ENCODE assay signal across 19 cellular contexts in the genomic region with DNA sequence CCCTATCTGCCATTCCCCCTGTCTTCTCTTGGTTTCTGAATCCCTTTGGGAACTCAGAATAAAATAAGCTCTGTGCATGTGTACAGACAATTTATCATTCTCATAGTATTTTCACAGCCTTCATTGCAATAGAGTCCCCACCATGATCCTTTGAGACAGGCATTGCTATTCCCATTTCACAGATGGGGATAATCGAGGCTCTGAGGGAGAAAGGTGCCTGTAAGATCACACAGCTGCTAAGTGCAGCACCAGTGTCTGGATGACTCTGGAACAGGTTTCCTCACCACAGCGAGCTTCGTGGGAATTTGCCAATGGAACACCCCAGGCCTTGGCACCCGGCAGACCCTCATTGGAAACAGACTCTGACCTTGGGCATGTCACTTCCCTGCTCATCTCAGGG.
A peak's percentile ranks its signal among the peaks of the same experiment; 100 is the strongest.
DNase-seq lines count a peak whose midpoint lies in the region; ATAC-seq, FAIRE-seq and TF ChIP-seq lines count a peak whose summit lies in the region.
"Had no signal": no experiment of that assay in that cellular context is flagged by ENCODE, and none has a peak within 500 bp of the region (broad histone marks: within the 10 kb centered on the region; RNA-seq: fewer than 3 reads in every experiment).

No MANE protein-coding gene starts in this region.

- H2BK12ac ChIP-seq in H1 (ENCODE audit: low read depth, low read length), result no peak overlapping the region

- no peaks in the 10 kb centered on the region for H3K27me3 Mint-ChIP-seq in mesothelial cell of epicardium (ENCODE audit: low read depth)

- CTCF ChIA-PET in H1 (lab: Charles Lee; ENCODE audit: partially characterized antibody), result interaction anchor here (0.9 to 1.5 kb wide), 6 partner anchors 12 to 442 kb away, joined by 3 to 4 read pairs (median 4); no protein-coding TSS in a partner anchor

- no peaks in the 10 kb centered on the region for H3K9me3 Mint-ChIP-seq in mesothelial cell of epicardium
- H3K9me3 Mint-ChIP-seq: CD14-positive monocyte; CD4-positive, alpha-beta memory T cell had no signal

- H3K4me3 Mint-ChIP-seq in mesothelial cell of epicardium, result no peak overlapping the region
- H3K4me3 Mint-ChIP-seq: CD14-positive monocyte; CD4-positive, alpha-beta memory T cell had no signal

- TF ChIP-seq POLR2A in H1 (IDR thresholded peaks at IDR 0.05; ENCODE audit: control extremely low read depth in 1 of 2, low read depth in 2 of 2, low read length in 2 of 2), result no peak

- no peaks in the 10 kb centered on the region for H3K23me2 ChIP-seq in H1 (ENCODE audit: low read depth, low read length)

- 85% methylated on average over 4 of the region's 4 CpGs for WGBS in right cardiac atrium
- WGBS in H1 (ENCODE audit: extremely low coverage in 1 of 2, insufficient coverage in 1 of 2, insufficient read length in 1 of 2, insufficient replicate concordance in 2 of 2, low coverage in 1 of 2, low lambda C conversion rate in 2 of 2, missing lambda C conversion rate in 1 of 2), 2 experiments, result 77% methylated on average over 4 of the region's 4 CpGs; no CpG with 5 or more reads in 1 of the 2 experiments

- no peak overlapping the region for H2BK120ac ChIP-seq in H1 (replicated peaks; ENCODE audit: low read depth, low read length)

- intact Hi-C loops in right cardiac atrium (cut with DNase I), result no loop called here

- H3K4me3 ChIP-seq in cardiac muscle cell, result no peak overlapping the region
- H3K4me3 ChIP-seq in right cardiac atrium (ENCODE audit: low read length), result no peak overlapping the region
- H3K4me3 ChIP-seq in H1 (ENCODE audit: extremely low read depth in 1 of 4, insufficient read depth in 2 of 4, low read depth in 3 of 4, low read length in 4 of 4), result no peak overlapping the region
- H3K4me3 ChIP-seq in WERI-Rb-1 (ENCODE audit: low read depth, low read length), result no peak overlapping the region
- H3K4me3 ChIP-seq: BLaER1, GM23248 had no signal

- H3K27ac ChIP-seq in cardiac muscle cell (peak overlapping the region; percentile 86), right cardiac atrium (ENCODE audit: low read length) (no peak overlapping the region), H1 (ENCODE audit: low read depth, low read length) (no peak overlapping the region), WERI-Rb-1 (no peak overlapping the region)
- H3K27ac ChIP-seq: BLaER1, GM23248 had no signal

- FAIRE-seq in H1 (lab: Jason Lieb, UNC), result no peak
- FAIRE-seq: GM12892, GM18507, H54 had no signal

- no peaks in the 10 kb centered on the region for H3K36me3 Mint-ChIP-seq in mesothelial cell of epicardium
- H3K36me3 Mint-ChIP-seq: CD14-positive monocyte; CD4-positive, alpha-beta memory T cell had no signal

- no peak overlapping the region for H2BK15ac ChIP-seq in H1 (ENCODE audit: low read length)

- no peak overlapping the region for H3K4ac ChIP-seq in H1 (replicated peaks; ENCODE audit: insufficient read length, low read depth, low read length)

- H3K9ac ChIP-seq in H1 (replicated peaks in 1 of 4; ENCODE audit: extremely low read depth in 1 of 4, low read depth in 3 of 4, low read length in 3 of 4), result no peak overlapping the region
- H3K9ac ChIP-seq: BLaER1, GM23248 had no signal

- no peak for ATAC-seq in right cardiac atrium
- no peak for ATAC-seq in GM21381 (IDR thresholded peaks at IDR 0.05; ENCODE audit: unreplicated experiment)

- no peak for TF ChIP-seq EP300 in H1 (IDR thresholded peaks at IDR 0.05; ENCODE audit: borderline replicate concordance in 1 of 2, low read depth in 2 of 2, low read length in 2 of 2)

- H3K27me3 ChIP-seq in cardiac muscle cell, result no peaks in the 10 kb centered on the region
- H3K27me3 ChIP-seq in right cardiac atrium (ENCODE audit: control insufficient read depth, insufficient read depth), result no peaks in the 10 kb centered on the region
- H3K27me3 ChIP-seq in H1 (replicated peaks in 1 of 4; ENCODE audit: control insufficient read depth in 3 of 4, extremely low read depth in 1 of 4, insufficient read depth in 3 of 4, low read length in 3 of 4), result no peaks in the 10 kb centered on the region
- H3K27me3 ChIP-seq in WERI-Rb-1 (ENCODE audit: insufficient read depth, low read depth, severe bottlenecking), result peaks cover 78% of the 10 kb centered on the region

- H4K91ac ChIP-seq in H1 (replicated peaks; ENCODE audit: insufficient read length, low read length), result no peak overlapping the region

- H3K23ac ChIP-seq in H1 (ENCODE audit: insufficient read length), result no peak overlapping the region

- H3K14ac ChIP-seq in H1 (ENCODE audit: insufficient read length), result no peak overlapping the region

- no peak overlapping the region for H3K4me2 ChIP-seq in H1 (ENCODE audit: insufficient read depth in 1 of 2, low read depth in 2 of 2, low read length in 2 of 2)
- H3K4me2 ChIP-seq: BLaER1 had no signal

- H3K56ac ChIP-seq in H1 (replicated peaks; ENCODE audit: insufficient read length, low read depth, low read length), result no peak overlapping the region

- no peak for TF ChIP-seq CTCF in cardiac muscle cell (IDR thresholded peaks at IDR 0.05; ENCODE audit: low read depth, low read length)
- TF ChIP-seq CTCF in H1 (IDR thresholded peaks at IDR 0.05; ENCODE audit: control extremely low read depth in 1 of 3, insufficient read depth in 1 of 3, low read depth in 1 of 3, low read length in 3 of 3), result no peak
- TF ChIP-seq CTCF in mesothelial cell of epicardium (IDR thresholded peaks at IDR 0.05; ENCODE audit: unreplicated experiment), result no peak
- no peak for TF ChIP-seq CTCF in WERI-Rb-1 (IDR thresholded peaks at IDR 0.05; ENCODE audit: low read depth, low read length)

- DNase-seq in cardiac muscle cell (ENCODE audit: low read depth in 1 of 2, low spot score in 1 of 2) (no peak), right cardiac atrium (no peak), H1 (ENCODE audit: low read depth in 1 of 2, low spot score in 2 of 2) (no peak), mesothelial cell of epicardium (ENCODE audit: low spot score in 2 of 2, unreplicated experiment in 2 of 2) (no peak), NCI-H2081 (lab: John Stamatoyannopoulos, UW) (no peak), WERI-Rb-1 (no peak)
- DNase-seq: 8988T; CD4-positive, alpha-beta memory T cell; DMS153; DMS79; GDM1; GM23248; HCEC 1CT had no signal

- H2AK5ac ChIP-seq in H1 (ENCODE audit: low read depth, low read length), result no peak overlapping the region

- H3K4me1 Mint-ChIP-seq in mesothelial cell of epicardium, result peaks cover 59% of the 10 kb centered on the region
- H3K4me1 Mint-ChIP-seq: CD14-positive monocyte; CD4-positive, alpha-beta memory T cell had no signal

- no peaks in the 10 kb centered on the region for H4K20me1 ChIP-seq in H1 (replicated peaks in 1 of 2; ENCODE audit: control insufficient read depth in 1 of 2, insufficient read depth in 2 of 2, low read length in 2 of 2)
- H4K20me1 ChIP-seq: BLaER1 had no signal

- no peak overlapping the region for H4K5ac ChIP-seq in H1 (ENCODE audit: insufficient read length, low read depth, low read length)

- H3K79me1 ChIP-seq in H1 (ENCODE audit: low read depth, low read length), result no peaks in the 10 kb centered on the region

- H3K4me1 ChIP-seq in cardiac muscle cell (ENCODE audit: low read depth) (peaks cover 55% of the 10 kb centered on the region), right cardiac atrium (ENCODE audit: control insufficient read depth, insufficient read depth, low read length) (no peaks in the 10 kb centered on the region), H1 (replicated peaks in 1 of 4; ENCODE audit: control insufficient read depth in 3 of 4, insufficient read depth in 4 of 4, low read length in 3 of 4) (peaks cover 0 to 5% (median 2%) of the 10 kb centered on the region in 4 experiments; a peak in 2 of 7 replicates)
- H3K4me1 ChIP-seq: BLaER1 had no signal

- 0 out of 2 replicates have a peak overlapping the region, but pooled peaks have one; percentile 7 for H2BK20ac ChIP-seq in H1 (ENCODE audit: low read length)

- H3K36me3 ChIP-seq in cardiac muscle cell, result no peaks in the 10 kb centered on the region
- no peaks in the 10 kb centered on the region for H3K36me3 ChIP-seq in H1 (ENCODE audit: control insufficient read depth in 2 of 4, insufficient read depth in 4 of 4, low read length in 3 of 4)
- H3K36me3 ChIP-seq in WERI-Rb-1, result no peaks in the 10 kb centered on the region
- H3K36me3 ChIP-seq: BLaER1 had no signal

- H3K79me2 ChIP-seq in H1 (ENCODE audit: control insufficient read depth in 1 of 2, insufficient read depth in 2 of 2, low read length in 2 of 2), result no peaks in the 10 kb centered on the region

- H3K18ac ChIP-seq in H1 (ENCODE audit: extremely low read depth, low read length), result no peak overlapping the region

- peak overlapping the region; percentile 94 for H3K27ac Mint-ChIP-seq in mesothelial cell of epicardium
- H3K27ac Mint-ChIP-seq: CD14-positive monocyte; CD4-positive, alpha-beta memory T cell had no signal

- H2AFZ ChIP-seq in H1 (ENCODE audit: low read length), result no peak overlapping the region
- H2AFZ ChIP-seq: GM23248 had no signal

- no peak overlapping the region for H4K8ac ChIP-seq in H1 (ENCODE audit: extremely low read depth, insufficient read depth, low read length)

- H3K9me3 ChIP-seq in cardiac muscle cell (ENCODE audit: low read depth), result no peaks in the 10 kb centered on the region
- H3K9me3 ChIP-seq in right cardiac atrium (ENCODE audit: control insufficient read depth, low read length), result no peaks in the 10 kb centered on the region
- H3K9me3 ChIP-seq in H1 (ENCODE audit: insufficient read depth in 2 of 2, low read depth in 1 of 2, low read length in 1 of 2), result no peaks in the 10 kb centered on the region
- no peaks in the 10 kb centered on the region for H3K9me3 ChIP-seq in WERI-Rb-1 (ENCODE audit: severe bottlenecking)
- H3K9me3 ChIP-seq: BLaER1 had no signal

- POLR2A ChIA-PET in H1 (lab: Charles Lee; ENCODE audit: partially characterized antibody), result no interaction called here

- H2BK5ac ChIP-seq in H1 (ENCODE audit: low read depth, low read length), result no peak overlapping the region

- no peak for TF ChIP-seq RAD21 in H1 (IDR thresholded peaks at IDR 0.05 in 1 of 2, conservative IDR thresholded peaks at IDR 0.05 in 1 of 2; ENCODE audit: low read depth in 2 of 2, low read length in 2 of 2)

TF ChIP-seq in H1, 55 proteins besides CTCF, POLR2A, EP300 and RAD21:
- TF ChIP-seq KDM1A (IDR thresholded peaks at IDR 0.05; ENCODE audit: borderline replicate concordance, low read length), result peak; percentile 79
- no peak for TF ChIP-seq CBX5 (IDR thresholded peaks at IDR 0.05; ENCODE audit: low read depth, low read length)
- TF ChIP-seq RFX5 (IDR thresholded peaks at IDR 0.05; ENCODE audit: borderline replicate concordance, low read depth, low read length), result no peak
- no peak for TF ChIP-seq TCF12 (IDR thresholded peaks at IDR 0.05; ENCODE audit: low read depth, low read length)
- TF ChIP-seq EZH2 (IDR thresholded peaks at IDR 0.05; ENCODE audit: low read depth, low read length, severe bottlenecking), result no peak
